Comparison of ENCODE assay signal across 12 cellular contexts in the genomic region with DNA sequence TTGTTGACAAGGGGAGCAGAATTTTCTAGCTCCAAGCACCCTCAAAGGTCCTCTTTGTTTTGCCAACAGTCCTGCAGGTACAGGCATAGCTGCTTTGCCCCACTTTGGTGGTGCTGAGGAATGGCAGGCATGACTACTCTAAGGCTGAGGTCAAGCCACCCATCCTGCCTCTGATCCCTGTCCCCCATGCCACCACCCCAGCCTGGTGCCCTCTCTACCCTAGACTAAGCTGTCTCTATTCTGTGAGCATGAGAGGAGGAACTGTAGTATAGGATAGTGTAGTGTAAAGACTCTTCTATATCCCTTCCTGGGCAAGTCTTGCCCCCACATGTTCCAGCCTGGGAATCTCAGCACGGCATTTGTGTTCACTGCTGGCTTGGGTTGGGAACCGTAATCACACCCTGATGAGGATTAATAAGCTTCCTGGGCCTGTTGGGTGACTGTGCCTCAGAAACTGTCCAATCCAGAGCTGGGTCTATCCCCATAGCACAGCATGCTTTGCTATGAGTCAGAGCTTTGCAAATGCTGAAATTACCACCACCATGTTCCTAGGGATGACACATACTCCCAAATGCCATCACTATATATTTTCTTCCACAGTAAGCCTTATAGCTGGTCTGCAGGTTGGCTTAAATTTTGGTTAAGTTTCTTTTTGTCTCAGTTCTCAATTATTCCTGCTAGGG.
DNase-seq lines count a peak whose midpoint lies in the region; ATAC-seq and TF ChIP-seq lines count a peak whose summit lies in the region.
"Had no signal": no experiment of that assay in that cellular context is flagged by ENCODE, and none has a peak within 500 bp of the region (broad histone marks: within the 10 kb centered on the region; RNA-seq: fewer than 3 reads in every experiment).

No MANE protein-coding gene starts in this region.

- H3K27me3 ChIP-seq in neutrophil = no peaks in the 10 kb centered on the region
- H3K27me3 ChIP-seq: heart right ventricle had no signal

- no peaks in the 10 kb centered on the region for H3K36me3 Mint-ChIP-seq in chondrocyte (ENCODE audit: low read depth)
- no peaks in the 10 kb centered on the region for H3K36me3 Mint-ChIP-seq in activated T-helper 2 cell treated with anti-CD3 and anti-CD28 coated beads, Interferon-gamma antibody, Interleukin-2, Interleukin-4, amounts not matched to agents 10 μg/mL and 5 μg/mL and 100 μg/mL, durations not matched to agents 14 hours and 24 hours and 36 hours (ENCODE audit: low read depth)

- ATAC-seq in GM21423 (IDR thresholded peaks at IDR 0.05; ENCODE audit: unreplicated experiment) = no peak

- no peaks in the 10 kb centered on the region for H3K9me3 ChIP-seq in neutrophil
- H3K9me3 ChIP-seq: heart right ventricle had no signal

- intact Hi-C loops in activated T-helper 2 cell treated with anti-CD3 and anti-CD28 coated beads, Interferon-gamma antibody, Interleukin-2, Interleukin-4, amounts not matched to agents 10 μg/mL and 5 μg/mL and 100 μg/mL, durations not matched to agents 14 hours and 24 hours and 36 hours (cut with micrococcal nuclease) = no loop called here
- intact Hi-C loops in posterior cingulate gyrus (cut with DNase I) = no loop called here

- DNase-seq in Daoy (ENCODE audit: low read depth) = peak; percentile 94
- DNase-seq in M059J (ENCODE audit: low read depth) = peak; percentile 90
- no peak for DNase-seq in chondrocyte (ENCODE audit: low spot score)
- DNase-seq in NCI-H2029 (lab: John Stamatoyannopoulos, UW) = no peak
- no peak for DNase-seq in activated T-helper 2 cell treated with anti-CD3 and anti-CD28 coated beads, Interferon-gamma antibody, Interleukin-2, Interleukin-4, amounts not matched to agents 10 μg/mL and 5 μg/mL and 100 μg/mL, durations not matched to agents 14 hours and 24 hours and 36 hours (ENCODE audit: low spot score)
- no peak for DNase-seq in posterior cingulate gyrus
- DNase-seq: activated CD4-positive, CD25-positive, alpha-beta regulatory T cell; anterior cingulate cortex; heart right ventricle; nephron progenitor cell had no signal

- peak overlapping the region; percentile 49 for H3K27ac ChIP-seq in neutrophil

- H3K9me3 Mint-ChIP-seq in chondrocyte (ENCODE audit: low read depth) = no peaks in the 10 kb centered on the region
- no peaks in the 10 kb centered on the region for H3K9me3 Mint-ChIP-seq in activated T-helper 2 cell treated with anti-CD3 and anti-CD28 coated beads, Interferon-gamma antibody, Interleukin-2, Interleukin-4, amounts not matched to agents 10 μg/mL and 5 μg/mL and 100 μg/mL, durations not matched to agents 14 hours and 24 hours and 36 hours
- H3K9me3 Mint-ChIP-seq: nephron progenitor cell had no signal

- peaks cover 14% of the 10 kb centered on the region for H3K4me1 Mint-ChIP-seq in chondrocyte (ENCODE audit: low read depth)
- peaks cover 14% of the 10 kb centered on the region for H3K4me1 Mint-ChIP-seq in activated T-helper 2 cell treated with anti-CD3 and anti-CD28 coated beads, Interferon-gamma antibody, Interleukin-2, Interleukin-4, amounts not matched to agents 10 μg/mL and 5 μg/mL and 100 μg/mL, durations not matched to agents 14 hours and 24 hours and 36 hours (ENCODE audit: low read depth)
- H3K4me1 Mint-ChIP-seq: nephron progenitor cell had no signal

- TF ChIP-seq CTCF in chondrocyte (IDR thresholded peaks at IDR 0.05) (no peak), neutrophil (IDR thresholded peaks at IDR 0.05) (no peak)

- no peaks in the 10 kb centered on the region for H3K36me3 ChIP-seq in neutrophil
- H3K36me3 ChIP-seq: heart right ventricle had no signal

- H3K27me3 Mint-ChIP-seq in chondrocyte (ENCODE audit: low read depth) = no peaks in the 10 kb centered on the region
- no peaks in the 10 kb centered on the region for H3K27me3 Mint-ChIP-seq in activated T-helper 2 cell treated with anti-CD3 and anti-CD28 coated beads, Interferon-gamma antibody, Interleukin-2, Interleukin-4, amounts not matched to agents 10 μg/mL and 5 μg/mL and 100 μg/mL, durations not matched to agents 14 hours and 24 hours and 36 hours (ENCODE audit: low read depth)

- H3K27ac Mint-ChIP-seq in chondrocyte (ENCODE audit: unreplicated experiment) = peak overlapping the region; percentile 61
- H3K27ac Mint-ChIP-seq in activated T-helper 2 cell treated with anti-CD3 and anti-CD28 coated beads, Interferon-gamma antibody, Interleukin-2, Interleukin-4, amounts not matched to agents 10 μg/mL and 5 μg/mL and 100 μg/mL, durations not matched to agents 14 hours and 24 hours and 36 hours = no peak overlapping the region
- H3K27ac Mint-ChIP-seq: nephron progenitor cell had no signal

- peaks cover 4 to 9% of the 10 kb centered on the region in 2 experiments for H3K4me1 ChIP-seq in neutrophil (ENCODE audit: control insufficient read depth in 1 of 2, insufficient read depth in 1 of 2, low read depth in 1 of 2, low read length in 1 of 2)

- H3K4me3 ChIP-seq in neutrophil (ENCODE audit: low read depth in 1 of 2, low read length in 1 of 2) = no peak overlapping the region
- H3K4me3 ChIP-seq: heart right ventricle had no signal

- H3K4me3 Mint-ChIP-seq in chondrocyte (ENCODE audit: unreplicated experiment) = no peak overlapping the region
- H3K4me3 Mint-ChIP-seq in activated T-helper 2 cell treated with anti-CD3 and anti-CD28 coated beads, Interferon-gamma antibody, Interleukin-2, Interleukin-4, amounts not matched to agents 10 μg/mL and 5 μg/mL and 100 μg/mL, durations not matched to agents 14 hours and 24 hours and 36 hours (ENCODE audit: low read depth) = no peak overlapping the region
- H3K4me3 Mint-ChIP-seq: nephron progenitor cell had no signal

Comparison
In these comparisons a context has a peak if more than half of its experiments do, and no peak if none do; other contexts are left out.
1. DNase-seq: peak in Daoy (single experiment) and M059J (single experiment); none in chondrocyte (single experiment), NCI-H2029 (single experiment), activated T-helper 2 cell treated with anti-CD3 and anti-CD28 coated beads, Interferon-gamma antibody, Interleukin-2, Interleukin-4, amounts not matched to agents 10 μg/mL and 5 μg/mL and 100 μg/mL, durations not matched to agents 14 hours and 24 hours and 36 hours (single experiment) and posterior cingulate gyrus (0 of 10).